In genomic region chr1:225777583-225778411, GRCh38 we compare ENCODE assay signal across 1 cellular context.
TF ChIP-seq lines count a peak whose summit lies in the region.

Gene SRP9 (plus strand): TSS chr1:225777826. CDS start chr1:225777941, 115 bp downstream.

TF ChIP-seq in GM12878, 131 proteins besides CTCF, POLR2A, EP300 and RAD21 (continued from another document and continues in another):
- TF ChIP-seq ZNF592 (IDR thresholded peaks at IDR 0.05) (no peak), WRNIP1 (IDR thresholded peaks at IDR 0.05; ENCODE audit: borderline replicate concordance, low read depth, low read length) (no peak; the same call in 1 of the 2 replicates), SMAD5 (IDR thresholded peaks at IDR 0.05; ENCODE audit: low read depth) (no peak), HDGF (IDR thresholded peaks at IDR 0.05) (peak; percentile 62; the same call in 1 of the 2 replicates), CEBPZ (IDR thresholded peaks at IDR 0.05; ENCODE audit: low read depth, low read length) (no peak), STAT3 (IDR thresholded peaks at IDR 0.05; ENCODE audit: low read depth, low read length) (no peak), MTA2 (IDR thresholded peaks at IDR 0.05; ENCODE audit: low read depth) (no peak), CHD4 (IDR thresholded peaks at IDR 0.05) (no peak), RELB (IDR thresholded peaks at IDR 0.05; ENCODE audit: low read depth) (peak; percentile 83), TCF12 (IDR thresholded peaks at IDR 0.05; ENCODE audit: low read depth, low read length) (peak; percentile 63; the same call in 1 of the 2 replicates), ZNF274 (IDR thresholded peaks at IDR 0.05; ENCODE audit: insufficient read depth, insufficient read length) (no peak), CHD2 (IDR thresholded peaks at IDR 0.05; ENCODE audit: borderline replicate concordance, low read depth, low read length) (peak; percentile 92), SIN3A (IDR thresholded peaks at IDR 0.05; ENCODE audit: low read depth, low read length) (0 out of 2 replicates have a peak, but pooled peaks have one; percentile 53), E2F8 (IDR thresholded peaks at IDR 0.05; ENCODE audit: low read depth, partially characterized antibody) (no peak), JUND (IDR thresholded peaks at IDR 0.05; ENCODE audit: low read depth, low read length) (no peak), FOXK2 (IDR thresholded peaks at IDR 0.05) (peak; percentile 14; the same call in 1 of the 2 replicates), REST (IDR thresholded peaks at IDR 0.05; ENCODE audit: low read depth, low read length) (no peak), ZBTB40 (IDR thresholded peaks at IDR 0.05; ENCODE audit: borderline replicate concordance) (no peak), ATF3 (IDR thresholded peaks at IDR 0.05; ENCODE audit: borderline replicate concordance, extremely low read depth, low read depth, low read length) (no peak), NFIC (IDR thresholded peaks at IDR 0.05; ENCODE audit: low read depth, low read length) (no peak), PBX3 (IDR thresholded peaks at IDR 0.05; ENCODE audit: insufficient replicate concordance, low read depth, low read length) (peak; percentile 66), SMC3 (IDR thresholded peaks at IDR 0.05; ENCODE audit: borderline replicate concordance, low read length) (peak; percentile 45; the same call in 1 of the 2 replicates), RAD51 (IDR thresholded peaks at IDR 0.05) (no peak), ATF7 (IDR thresholded peaks at IDR 0.05; ENCODE audit: low read depth) (no peak; the same call in 1 of the 2 replicates), IKZF1 (conservative IDR thresholded peaks at IDR 0.05) (peak; percentile 81), CHD1 (IDR thresholded peaks at IDR 0.05; ENCODE audit: low read depth, low read length) (no peak), SRF (IDR thresholded peaks at IDR 0.05; ENCODE audit: low read depth in 2 of 2, low read length in 2 of 2) (no peak), ESRRA (IDR thresholded peaks at IDR 0.05; ENCODE audit: low read length) (no peak), ELK1 (IDR thresholded peaks at IDR 0.05; ENCODE audit: low read depth, low read length) (no peak), TCF7 (IDR thresholded peaks at IDR 0.05; ENCODE audit: borderline replicate concordance) (no peak), SUPT20H (IDR thresholded peaks at IDR 0.05; ENCODE audit: borderline replicate concordance, control insufficient read depth, low read depth, low read length) (no peak), EZH2 (IDR thresholded peaks at IDR 0.05; ENCODE audit: borderline replicate concordance, control insufficient read depth, low read depth, low read length) (no peak)
